Comparison of ENCODE assay signal across 14 cellular contexts in genomic region chr11:101323997-101324396, GRCh38.
DNase-seq lines count a peak whose midpoint lies in the region; ATAC-seq and TF ChIP-seq lines count a peak whose summit lies in the region.
"Had no signal": no experiment of that assay in that cellular context is flagged by ENCODE, and none has a peak within 500 bp of the region (broad histone marks: within the 10 kb centered on the region; RNA-seq: fewer than 3 reads in every experiment).

No MANE protein-coding gene starts in this region.

- H2AFZ ChIP-seq in OCI-LY7 (ENCODE audit: low read length) (no peak overlapping the region), neural progenitor cell (replicated peaks) (no peak overlapping the region)
- H2AFZ ChIP-seq: PC-9 had no signal

- H3K36me3 ChIP-seq in right atrium auricular region (no peaks in the 10 kb centered on the region), OCI-LY7 (ENCODE audit: insufficient read depth, low read length) (no peaks in the 10 kb centered on the region), endodermal cell (ENCODE audit: control insufficient read depth, insufficient read depth, low read length) (no peaks in the 10 kb centered on the region), neural progenitor cell (no peaks in the 10 kb centered on the region)

- POLR2A ChIA-PET in OCI-LY7 (lab: Charles Lee): no interaction called here
- POLR2A ChIA-PET in activated CD8-positive, alpha-beta T cell treated with anti-CD3 and anti-CD28 coated beads, Interleukin-2, amount 10 ng/mL, durations not matched to agents 7 days and 5 days (lab: Charles Lee): no interaction called here

- H3K4me3 ChIP-seq in right atrium auricular region (no peak overlapping the region), OCI-LY7 (ENCODE audit: low read depth, low read length, poor library complexity, severe bottlenecking) (no peak overlapping the region), endodermal cell (ENCODE audit: low read length) (no peak overlapping the region), neural progenitor cell (no peak overlapping the region)
- H3K4me3 ChIP-seq: lung, PC-9 had no signal

- no peaks in the 10 kb centered on the region for H3K79me2 ChIP-seq in OCI-LY7 (ENCODE audit: insufficient read depth, low read depth, low read length)
- H3K79me2 ChIP-seq in neural progenitor cell (ENCODE audit: low read depth): no peaks in the 10 kb centered on the region

- no peaks in the 10 kb centered on the region for H3K9me2 ChIP-seq in OCI-LY7 (ENCODE audit: insufficient read depth, low read length)

- H3K4me1 Mint-ChIP-seq in endodermal cell: no peaks in the 10 kb centered on the region
- H3K4me1 Mint-ChIP-seq in neural progenitor cell: peaks cover 2% of the 10 kb centered on the region
- no peaks in the 10 kb centered on the region for H3K4me1 Mint-ChIP-seq in activated CD8-positive, alpha-beta T cell treated with anti-CD3 and anti-CD28 coated beads, Interleukin-2, amount 10 ng/mL, durations not matched to agents 7 days and 5 days (ENCODE audit: low read depth)

- H3K4me1 ChIP-seq in right atrium auricular region (no peaks in the 10 kb centered on the region), OCI-LY7 (ENCODE audit: insufficient read depth, low read length, poor library complexity, severe bottlenecking) (no peaks in the 10 kb centered on the region), endodermal cell (ENCODE audit: control insufficient read depth, insufficient read depth, low read length) (no peaks in the 10 kb centered on the region), neural progenitor cell (no peaks in the 10 kb centered on the region)

- H3K9me3 ChIP-seq in right atrium auricular region: no peaks in the 10 kb centered on the region
- H3K9me3 ChIP-seq in OCI-LY7 (ENCODE audit: low read length): no peaks in the 10 kb centered on the region
- H3K9me3 ChIP-seq in endodermal cell (ENCODE audit: control insufficient read depth, low read length): no peaks in the 10 kb centered on the region
- no peaks in the 10 kb centered on the region for H3K9me3 ChIP-seq in neural progenitor cell (ENCODE audit: low read depth)

- H3K27me3 ChIP-seq in right atrium auricular region (no peaks in the 10 kb centered on the region), endodermal cell (ENCODE audit: control insufficient read depth, insufficient read depth, low read length, poor library complexity, severe bottlenecking) (no peaks in the 10 kb centered on the region), neural progenitor cell (no peaks in the 10 kb centered on the region)

- H3K27ac Mint-ChIP-seq in endodermal cell: no peak overlapping the region
- no peak overlapping the region for H3K27ac Mint-ChIP-seq in neural progenitor cell
- H3K27ac Mint-ChIP-seq in activated CD8-positive, alpha-beta T cell treated with anti-CD3 and anti-CD28 coated beads, Interleukin-2, amount 10 ng/mL, durations not matched to agents 7 days and 5 days: no peak overlapping the region

- H3K9me3 Mint-ChIP-seq in endodermal cell (no peaks in the 10 kb centered on the region), neural progenitor cell (no peaks in the 10 kb centered on the region)
- peaks cover 10% of the 10 kb centered on the region for H3K9me3 Mint-ChIP-seq in activated CD8-positive, alpha-beta T cell treated with anti-CD3 and anti-CD28 coated beads, Interleukin-2, amount 10 ng/mL, durations not matched to agents 7 days and 5 days (ENCODE audit: insufficient read depth)

- DNase-seq in Right ventricle myocardium inferior (ENCODE audit: missing footprints) (no peak), right atrium auricular region (ENCODE audit: low spot score) (no peak), OCI-LY7 (ENCODE audit: low spot score) (no peak), endodermal cell (peak; percentile 50), neural progenitor cell (ENCODE audit: low spot score) (peak; percentile 34), C1 segment of cervical spinal cord (lab: John Stamatoyannopoulos, UW) (no peak), mesenteric fat pad (ENCODE audit: low spot score) (no peak)
- no peak for DNase-seq in activated CD8-positive, alpha-beta T cell treated with anti-CD3 and anti-CD28 coated beads, Interleukin-2, amount 10 ng/mL, durations not matched to agents 7 days and 5 days
- DNase-seq: aorta; DMS153; GOT3; PC-9; stimulated activated CD4-positive, alpha-beta T cell treated with anti-CD3 and anti-CD28 coated beads, Interleukin-4, amount 100 ng/mL, for 24 hours had no signal

- no peak overlapping the region for H3K4me2 ChIP-seq in OCI-LY7 (ENCODE audit: low read length)
- H3K4me2 ChIP-seq in neural progenitor cell: no peak overlapping the region
- H3K4me2 ChIP-seq: PC-9 had no signal

- H3K4me3 Mint-ChIP-seq in endodermal cell (no peak overlapping the region), neural progenitor cell (no peak overlapping the region)
- H3K4me3 Mint-ChIP-seq in activated CD8-positive, alpha-beta T cell treated with anti-CD3 and anti-CD28 coated beads, Interleukin-2, amount 10 ng/mL, durations not matched to agents 7 days and 5 days: no peak overlapping the region

- 44% methylated on average over 1 of the region's 2 CpGs; no CpG with 5 or more reads in 1 of the 2 experiments for WGBS in endodermal cell (ENCODE audit: insufficient coverage in 1 of 2, insufficient read length in 1 of 2), 2 experiments

- H3K9ac ChIP-seq in endodermal cell (ENCODE audit: extremely low read depth, low read length, poor library complexity, severe bottlenecking): no peak overlapping the region
- no peak overlapping the region for H3K9ac ChIP-seq in neural progenitor cell

- no peaks in the 10 kb centered on the region for H3F3A ChIP-seq in neural progenitor cell (ENCODE audit: low read depth)

- ATAC-seq in Right ventricle myocardium inferior: peak; percentile 60
- no peak for ATAC-seq in activated CD8-positive, alpha-beta T cell treated with anti-CD3 and anti-CD28 coated beads, Interleukin-2, amount 10 ng/mL, durations not matched to agents 7 days and 5 days

- H3K27ac ChIP-seq in right atrium auricular region (no peak overlapping the region), OCI-LY7 (ENCODE audit: low read depth, low read length, poor library complexity, severe bottlenecking) (no peak overlapping the region), endodermal cell (ENCODE audit: low read depth, low read length) (no peak overlapping the region), neural progenitor cell (no peak overlapping the region)
- H3K27ac ChIP-seq: PC-9 had no signal

- H4K20me1 ChIP-seq in OCI-LY7 (ENCODE audit: insufficient read depth, low read length) (no peaks in the 10 kb centered on the region), neural progenitor cell (ENCODE audit: low read depth) (no peaks in the 10 kb centered on the region)

- CTCF ChIA-PET in OCI-LY7 (lab: Charles Lee; ENCODE audit: unreplicated experiment): no interaction called here
- CTCF ChIA-PET in activated CD8-positive, alpha-beta T cell treated with anti-CD3 and anti-CD28 coated beads, Interleukin-2, amount 10 ng/mL, durations not matched to agents 7 days and 5 days (lab: Charles Lee): no interaction called here

- intact Hi-C loops in Right ventricle myocardium inferior (cut with DNase I): loop anchor here (5.0 kb wide), 2 partner anchors 327 to 352 kb away; no protein-coding TSS in a partner anchor
- intact Hi-C loops in OCI-LY7 (cut with micrococcal nuclease; ENCODE audit: unreplicated experiment): no loop called here

- H3K36me3 Mint-ChIP-seq in endodermal cell (ENCODE audit: low read depth) (no peaks in the 10 kb centered on the region), neural progenitor cell (no peaks in the 10 kb centered on the region)
- no peaks in the 10 kb centered on the region for H3K36me3 Mint-ChIP-seq in activated CD8-positive, alpha-beta T cell treated with anti-CD3 and anti-CD28 coated beads, Interleukin-2, amount 10 ng/mL, durations not matched to agents 7 days and 5 days (ENCODE audit: low read depth)

- H3K27me3 Mint-ChIP-seq in endodermal cell (ENCODE audit: insufficient read depth): no peaks in the 10 kb centered on the region
- no peaks in the 10 kb centered on the region for H3K27me3 Mint-ChIP-seq in neural progenitor cell (ENCODE audit: insufficient read depth, low read depth)
- no peaks in the 10 kb centered on the region for H3K27me3 Mint-ChIP-seq in activated CD8-positive, alpha-beta T cell treated with anti-CD3 and anti-CD28 coated beads, Interleukin-2, amount 10 ng/mL, durations not matched to agents 7 days and 5 days (ENCODE audit: low read depth)

- peak in 1 of 2 donors; percentile 45 for TF ChIP-seq CTCF in right atrium auricular region (IDR thresholded peaks at IDR 0.05)
- peak; percentile 31; the same call in 1 of the 2 replicates for TF ChIP-seq CTCF in OCI-LY7 (conservative IDR thresholded peaks at IDR 0.05; ENCODE audit: low read length)
- TF ChIP-seq CTCF in endodermal cell (conservative IDR thresholded peaks at IDR 0.05): peak; percentile 56
- TF ChIP-seq CTCF in neural progenitor cell (IDR thresholded peaks at IDR 0.05): peak; percentile 43

- BruUV-seq in OCI-LY7 (replicated peaks; lab: Mats Ljungman, UMichigan): no TSS peak

Comparison
In these comparisons a context has a peak if more than half of its experiments do, and no peak if none do; other contexts are left out.
1. DNase-seq: peak in endodermal cell (single experiment) and neural progenitor cell (single experiment); none in Right ventricle myocardium inferior (single experiment), right atrium auricular region (single experiment), OCI-LY7 (single experiment), C1 segment of cervical spinal cord (0 of 14), mesenteric fat pad (single experiment) and activated CD8-positive, alpha-beta T cell treated with anti-CD3 and anti-CD28 coated beads, Interleukin-2, amount 10 ng/mL, durations not matched to agents 7 days and 5 days (single experiment).